ENCODE assay signal across 24 cellular contexts in the genomic region with DNA sequence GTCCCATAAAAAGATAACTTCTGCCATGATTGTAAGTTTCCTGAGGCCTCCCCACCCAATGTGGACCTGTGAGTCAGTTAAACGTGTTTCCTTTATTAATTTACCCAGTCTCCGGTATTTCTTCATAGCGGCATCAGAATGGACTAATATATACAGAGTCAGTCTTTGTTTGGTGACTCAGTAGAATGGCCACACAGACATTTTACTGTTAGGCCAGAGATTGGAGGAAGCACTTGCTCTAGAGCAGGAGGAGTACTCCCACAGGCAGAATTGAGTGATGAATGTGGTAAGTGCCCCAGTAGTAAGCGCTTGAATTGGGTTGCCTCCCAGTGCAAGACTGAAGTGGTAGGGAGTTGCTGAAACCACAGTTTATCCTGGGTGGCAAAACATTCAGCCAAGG.
DNase-seq lines count a peak whose midpoint lies in the region; ATAC-seq and TF ChIP-seq lines count a peak whose summit lies in the region.
"Had no signal": no experiment of that assay in that cellular context is flagged by ENCODE, and none has a peak within 500 bp of the region (broad histone marks: within the 10 kb centered on the region; RNA-seq: fewer than 3 reads in every experiment).

No MANE protein-coding gene starts in this region.

- H3K36me3 Mint-ChIP-seq in activated T-cell treated with anti-CD3 and anti-CD28 coated beads, Interleukin-2, amount 50 U/mL, for 24 hours (ENCODE audit: low read depth) = no peaks in the 10 kb centered on the region
- H3K36me3 Mint-ChIP-seq: activated CD4-positive, alpha-beta memory T cell treated with anti-CD3 and anti-CD28 coated beads for 36 hours had no signal

- H3K27ac Mint-ChIP-seq in activated T-cell treated with anti-CD3 and anti-CD28 coated beads, Interleukin-2, amount 50 U/mL, for 24 hours = no peak overlapping the region
- H3K27ac Mint-ChIP-seq: activated CD4-positive, alpha-beta memory T cell treated with anti-CD3 and anti-CD28 coated beads for 36 hours; dendritic cell treated with granulocyte-macrophage colony-stimulating factor and Interleukin-4, amounts not matched to agents 40 ng/mL and 50 ng/mL, for 4 days; H9; natural killer cell had no signal

- TF ChIP-seq CTCF in AG10803 (conservative IDR thresholded peaks at IDR 0.05; ENCODE audit: low read length) = no peak

- DNase-seq in AG10803 (ENCODE audit: low read depth) = peak; percentile 31
- peak; percentile 84 for DNase-seq in M059J (ENCODE audit: low read depth)
- DNase-seq in amniotic epithelial cell (ENCODE audit: low read depth) = peak; percentile 89
- peak; percentile 91 for DNase-seq in iris pigment epithelial cell (ENCODE audit: low read depth)
- no peak for DNase-seq in activated T-cell treated with anti-CD3 and anti-CD28 coated beads, Interleukin-2, amount 50 U/mL, for 24 hours
- no peak for DNase-seq in NCI-H82 (lab: John Stamatoyannopoulos, UW)
- DNase-seq: activated CD4-positive, alpha-beta memory T cell treated with anti-CD3 and anti-CD28 coated beads for 36 hours; activated CD4-positive, CD25-positive, alpha-beta regulatory T cell; activated gamma-delta T cell treated with Interleukin-2 at 50 U/mL for 16 hours; amniotic stem cell; DMS 273 treated with DMSO at 0.1 percent for 48 hours; foreskin fibroblast; H9; Karpas-422; left ventricle myocardium inferior; midbrain; natural killer cell; NCI-H1436; posterior cingulate gyrus; right lobe of liver; upper lobe of left lung had no signal

- no peaks in the 10 kb centered on the region for H3K4me1 Mint-ChIP-seq in activated T-cell treated with anti-CD3 and anti-CD28 coated beads, Interleukin-2, amount 50 U/mL, for 24 hours (ENCODE audit: low read depth)
- H3K4me1 Mint-ChIP-seq: natural killer cell had no signal

- ATAC-seq in HG03378 (IDR thresholded peaks at IDR 0.05; ENCODE audit: unreplicated experiment) (no peak), HG03354 (IDR thresholded peaks at IDR 0.05; ENCODE audit: poor library complexity, severe bottlenecking, unreplicated experiment) (no peak)
- ATAC-seq: natural killer cell, right lobe of liver had no signal

- no peak overlapping the region for H3K4me3 Mint-ChIP-seq in activated T-cell treated with anti-CD3 and anti-CD28 coated beads, Interleukin-2, amount 50 U/mL, for 24 hours
- H3K4me3 Mint-ChIP-seq: activated CD4-positive, alpha-beta memory T cell treated with anti-CD3 and anti-CD28 coated beads for 36 hours; dendritic cell treated with granulocyte-macrophage colony-stimulating factor and Interleukin-4, amounts not matched to agents 40 ng/mL and 50 ng/mL, for 4 days; H9; natural killer cell had no signal

- peaks cover 23% of the 10 kb centered on the region for H3K9me3 Mint-ChIP-seq in activated T-cell treated with anti-CD3 and anti-CD28 coated beads, Interleukin-2, amount 50 U/mL, for 24 hours

- H3K27me3 Mint-ChIP-seq in activated T-cell treated with anti-CD3 and anti-CD28 coated beads, Interleukin-2, amount 50 U/mL, for 24 hours = peaks cover 3% of the 10 kb centered on the region
- H3K27me3 Mint-ChIP-seq: activated CD4-positive, alpha-beta memory T cell treated with anti-CD3 and anti-CD28 coated beads for 36 hours; dendritic cell treated with granulocyte-macrophage colony-stimulating factor and Interleukin-4, amounts not matched to agents 40 ng/mL and 50 ng/mL, for 4 days had no signal

- H3K4me3 ChIP-seq in AG10803 (ENCODE audit: low read length) = no peak overlapping the region
- H3K4me3 ChIP-seq: left ventricle myocardium inferior, right lobe of liver, upper lobe of left lung had no signal

Comparison
In these comparisons a context has a peak if more than half of its experiments do, and no peak if none do; other contexts are left out.
1. DNase-seq: peak in AG10803 (single experiment), M059J (single experiment), amniotic epithelial cell (single experiment) and iris pigment epithelial cell (single experiment); none in activated T-cell treated with anti-CD3 and anti-CD28 coated beads, Interleukin-2, amount 50 U/mL, for 24 hours (single experiment) and NCI-H82 (single experiment).